ENCODE assay signal across 1 cellular context in the genomic region with DNA sequence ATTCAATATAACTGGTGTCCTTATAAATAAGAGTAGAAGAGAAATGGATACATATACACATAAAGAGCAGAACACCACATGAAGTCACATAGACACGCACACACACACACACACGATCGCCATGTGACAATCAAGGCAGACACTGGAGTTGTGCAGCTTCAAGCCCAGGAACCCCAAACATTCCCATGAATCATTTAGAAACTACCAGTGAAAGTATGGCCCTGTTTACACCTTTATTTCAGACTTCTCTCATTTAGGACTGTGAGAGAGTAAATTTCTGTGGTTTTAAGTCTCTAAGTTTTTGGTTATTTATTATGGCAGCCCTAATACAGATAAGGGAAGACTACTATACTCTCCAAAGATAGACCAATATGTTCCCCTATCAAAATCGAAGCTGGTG.
TF ChIP-seq lines count a peak whose summit lies in the region.

No MANE protein-coding gene starts in this region.

TF ChIP-seq in GM12878, 131 proteins besides CTCF, POLR2A, EP300 and RAD21:
- TF ChIP-seq, protein P1, sequence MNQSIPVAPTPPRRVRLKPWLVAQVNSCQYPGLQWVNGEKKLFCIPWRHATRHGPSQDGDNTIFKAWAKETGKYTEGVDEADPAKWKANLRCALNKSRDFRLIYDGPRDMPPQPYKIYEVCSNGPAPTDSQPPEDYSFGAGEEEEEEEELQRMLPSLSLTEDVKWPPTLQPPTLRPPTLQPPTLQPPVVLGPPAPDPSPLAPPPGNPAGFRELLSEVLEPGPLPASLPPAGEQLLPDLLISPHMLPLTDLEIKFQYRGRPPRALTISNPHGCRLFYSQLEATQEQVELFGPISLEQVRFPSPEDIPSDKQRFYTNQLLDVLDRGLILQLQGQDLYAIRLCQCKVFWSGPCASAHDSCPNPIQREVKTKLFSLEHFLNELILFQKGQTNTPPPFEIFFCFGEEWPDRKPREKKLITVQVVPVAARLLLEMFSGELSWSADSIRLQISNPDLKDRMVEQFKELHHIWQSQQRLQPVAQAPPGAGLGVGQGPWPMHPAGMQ (IDR thresholded peaks at IDR 0.05; ENCODE audit: borderline replicate concordance), result no peak
- TF ChIP-seq, protein P2, sequence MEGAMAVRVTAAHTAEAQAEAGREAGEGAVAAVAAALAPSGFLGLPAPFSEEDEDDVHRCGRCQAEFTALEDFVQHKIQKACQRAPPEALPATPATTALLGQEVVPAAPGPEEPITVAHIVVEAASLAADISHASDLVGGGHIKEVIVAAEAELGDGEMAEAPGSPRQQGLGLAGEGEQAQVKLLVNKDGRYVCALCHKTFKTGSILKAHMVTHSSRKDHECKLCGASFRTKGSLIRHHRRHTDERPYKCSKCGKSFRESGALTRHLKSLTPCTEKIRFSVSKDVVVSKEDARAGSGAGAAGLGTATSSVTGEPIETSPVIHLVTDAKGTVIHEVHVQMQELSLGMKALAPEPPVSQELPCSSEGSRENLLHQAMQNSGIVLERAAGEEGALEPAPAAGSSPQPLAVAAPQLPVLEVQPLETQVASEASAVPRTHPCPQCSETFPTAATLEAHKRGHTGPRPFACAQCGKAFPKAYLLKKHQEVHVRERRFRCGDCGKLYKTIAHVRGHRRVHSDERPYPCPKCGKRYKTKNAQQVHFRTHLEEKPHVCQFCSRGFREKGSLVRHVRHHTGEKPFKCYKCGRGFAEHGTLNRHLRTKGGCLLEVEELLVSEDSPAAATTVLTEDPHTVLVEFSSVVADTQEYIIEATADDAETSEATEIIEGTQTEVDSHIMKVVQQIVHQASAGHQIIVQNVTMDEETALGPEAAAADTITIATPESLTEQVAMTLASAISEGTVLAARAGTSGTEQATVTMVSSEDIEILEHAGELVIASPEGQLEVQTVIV (IDR thresholded peaks at IDR 0.05; ENCODE audit: borderline replicate concordance, partially characterized antibody), result no peak
- TF ChIP-seq NRF1 (conservative IDR thresholded peaks at IDR 0.05; ENCODE audit: low read depth, low read length), result no peak
- no peak for TF ChIP-seq HDAC6 (IDR thresholded peaks at IDR 0.05; ENCODE audit: unreplicated experiment)
- no peak for TF ChIP-seq SMAD5 (IDR thresholded peaks at IDR 0.05; ENCODE audit: low read depth)
- no peak for TF ChIP-seq RCOR1 (conservative IDR thresholded peaks at IDR 0.05; ENCODE audit: low read depth, low read length)
- TF ChIP-seq JUNB (IDR thresholded peaks at IDR 0.05), result peak; percentile 58
- TF ChIP-seq NFXL1 (IDR thresholded peaks at IDR 0.05; ENCODE audit: borderline replicate concordance), result no peak
- no peak for TF ChIP-seq IKZF1 (conservative IDR thresholded peaks at IDR 0.05)
- TF ChIP-seq RAD51 (IDR thresholded peaks at IDR 0.05), result no peak
- TF ChIP-seq NFYA (IDR thresholded peaks at IDR 0.05; ENCODE audit: borderline replicate concordance, low read depth, low read length), result no peak
- peak; percentile 16 to 61; a peak in 2 of 4 replicates for TF ChIP-seq IKZF2 (IDR thresholded peaks at IDR 0.05)
- TF ChIP-seq JUND (IDR thresholded peaks at IDR 0.05; ENCODE audit: low read depth, low read length), result 0 out of 2 replicates have a peak, but pooled peaks have one; percentile 6
- peak; percentile 32; the same call in 1 of the 2 replicates for TF ChIP-seq IRF4 (IDR thresholded peaks at IDR 0.05; ENCODE audit: low read depth, low read length)
- TF ChIP-seq DPF2 (IDR thresholded peaks at IDR 0.05), result 0 out of 2 replicates have a peak, but pooled peaks have one; percentile 16
- TF ChIP-seq, protein P3, sequence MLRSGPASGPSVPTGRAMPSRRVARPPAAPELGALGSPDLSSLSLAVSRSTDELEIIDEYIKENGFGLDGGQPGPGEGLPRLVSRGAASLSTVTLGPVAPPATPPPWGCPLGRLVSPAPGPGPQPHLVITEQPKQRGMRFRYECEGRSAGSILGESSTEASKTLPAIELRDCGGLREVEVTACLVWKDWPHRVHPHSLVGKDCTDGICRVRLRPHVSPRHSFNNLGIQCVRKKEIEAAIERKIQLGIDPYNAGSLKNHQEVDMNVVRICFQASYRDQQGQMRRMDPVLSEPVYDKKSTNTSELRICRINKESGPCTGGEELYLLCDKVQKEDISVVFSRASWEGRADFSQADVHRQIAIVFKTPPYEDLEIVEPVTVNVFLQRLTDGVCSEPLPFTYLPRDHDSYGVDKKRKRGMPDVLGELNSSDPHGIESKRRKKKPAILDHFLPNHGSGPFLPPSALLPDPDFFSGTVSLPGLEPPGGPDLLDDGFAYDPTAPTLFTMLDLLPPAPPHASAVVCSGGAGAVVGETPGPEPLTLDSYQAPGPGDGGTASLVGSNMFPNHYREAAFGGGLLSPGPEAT (IDR thresholded peaks at IDR 0.05; ENCODE audit: low read depth), result peak; percentile 43; the same call in 1 of the 2 replicates
- TF ChIP-seq, protein P4, sequence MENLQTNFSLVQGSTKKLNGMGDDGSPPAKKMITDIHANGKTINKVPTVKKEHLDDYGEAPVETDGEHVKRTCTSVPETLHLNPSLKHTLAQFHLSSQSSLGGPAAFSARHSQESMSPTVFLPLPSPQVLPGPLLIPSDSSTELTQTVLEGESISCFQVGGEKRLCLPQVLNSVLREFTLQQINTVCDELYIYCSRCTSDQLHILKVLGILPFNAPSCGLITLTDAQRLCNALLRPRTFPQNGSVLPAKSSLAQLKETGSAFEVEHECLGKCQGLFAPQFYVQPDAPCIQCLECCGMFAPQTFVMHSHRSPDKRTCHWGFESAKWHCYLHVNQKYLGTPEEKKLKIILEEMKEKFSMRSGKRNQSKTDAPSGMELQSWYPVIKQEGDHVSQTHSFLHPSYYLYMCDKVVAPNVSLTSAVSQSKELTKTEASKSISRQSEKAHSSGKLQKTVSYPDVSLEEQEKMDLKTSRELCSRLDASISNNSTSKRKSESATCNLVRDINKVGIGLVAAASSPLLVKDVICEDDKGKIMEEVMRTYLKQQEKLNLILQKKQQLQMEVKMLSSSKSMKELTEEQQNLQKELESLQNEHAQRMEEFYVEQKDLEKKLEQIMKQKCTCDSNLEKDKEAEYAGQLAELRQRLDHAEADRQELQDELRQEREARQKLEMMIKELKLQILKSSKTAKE (IDR thresholded peaks at IDR 0.05; ENCODE audit: low read depth, poor library complexity, severe bottlenecking), result peak; percentile 22
- TF ChIP-seq RELA (IDR thresholded peaks at IDR 0.05; ENCODE audit: borderline replicate concordance, partially characterized antibody), result no peak
- peak; percentile 68 for TF ChIP-seq RUNX3 (IDR thresholded peaks at IDR 0.05; ENCODE audit: low read length)
- no peak for TF ChIP-seq CBX5 (IDR thresholded peaks at IDR 0.05; ENCODE audit: low read depth)
- no peak for TF ChIP-seq GATAD2B (conservative IDR thresholded peaks at IDR 0.05; ENCODE audit: low read depth)
- TF ChIP-seq BHLHE40 (IDR thresholded peaks at IDR 0.05; ENCODE audit: borderline replicate concordance in 1 of 2, low read depth in 2 of 2, low read length in 1 of 2), result no peak
